ENCODE assay signal across 27 cellular contexts in the genomic region with DNA sequence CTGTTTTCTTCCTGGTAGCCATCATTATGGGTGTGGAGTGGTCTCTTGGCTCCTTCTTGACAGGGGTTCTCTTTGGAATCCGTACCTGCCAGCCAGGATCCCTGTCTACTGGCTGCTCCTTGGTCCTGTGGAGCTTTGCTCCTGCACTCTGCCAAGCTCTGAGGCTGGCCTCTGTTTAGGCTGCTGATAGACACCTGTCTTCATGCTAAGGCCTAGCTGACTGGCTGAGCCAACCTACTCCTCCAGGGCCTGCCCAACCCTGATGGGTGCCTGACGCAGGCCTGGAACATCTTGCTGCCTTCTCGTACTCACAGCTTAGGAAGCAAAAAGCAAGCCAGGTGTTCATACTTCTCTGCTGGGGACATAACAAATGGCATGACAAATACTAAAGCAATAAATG.
"Had no signal": no experiment of that assay in that cellular context is flagged by ENCODE, and none has a peak within 500 bp of the region (broad histone marks: within the 10 kb centered on the region; RNA-seq: fewer than 3 reads in every experiment).

No MANE protein-coding gene starts in this region.

- H3K4me1 ChIP-seq: parathyroid adenoma, right lobe of liver, uterus had no signal

- H3K4me1 Mint-ChIP-seq: stimulated activated memory B cell treated with anti-CD40 and anti-IgM and Interleukin-4, amounts not matched to agents 10 μg/mL and 1 μg/mL and 100 μg/mL, for 72 hours had no signal

- H3K36me3 ChIP-seq: left lung, right atrium auricular region, right lobe of liver, tibial nerve, uterus had no signal

- H3K4me3 Mint-ChIP-seq: naive thymus-derived CD4-positive, alpha-beta T cell; natural killer cell treated with Interleukin-12 subunit alpha and Interleukin-12 subunit beta and Interleukin-15 and Interleukin-18, amount 100 ng/mL, for 72 hours; stimulated activated memory B cell treated with anti-CD40 and anti-IgM and Interleukin-4, amounts not matched to agents 10 μg/mL and 1 μg/mL and 100 μg/mL, for 72 hours; stimulated activated naive CD8-positive, alpha-beta T cell treated with anti-CD3 and anti-CD28 coated beads, Interleukin-15, amount 100 ng/mL, for 72 hours; type B pancreatic cell had no signal

- FAIRE-seq: kidney had no signal

- H3K27ac ChIP-seq: left lung, parathyroid adenoma, right atrium auricular region, right lobe of liver, tibial nerve, uterus had no signal

- H3K27ac Mint-ChIP-seq: natural killer cell treated with Interleukin-12 subunit alpha and Interleukin-12 subunit beta and Interleukin-15 and Interleukin-18, amount 100 ng/mL, for 72 hours; progenitor cell of endocrine pancreas; stimulated activated memory B cell treated with anti-CD40 and anti-IgM and Interleukin-4, amounts not matched to agents 10 μg/mL and 1 μg/mL and 100 μg/mL, for 72 hours; type B pancreatic cell had no signal

- H3K36me3 Mint-ChIP-seq: naive thymus-derived CD4-positive, alpha-beta T cell; natural killer cell treated with Interleukin-12 subunit alpha and Interleukin-12 subunit beta and Interleukin-15 and Interleukin-18, amount 100 ng/mL, for 72 hours; stimulated activated memory B cell treated with anti-CD40 and anti-IgM and Interleukin-4, amounts not matched to agents 10 μg/mL and 1 μg/mL and 100 μg/mL, for 72 hours; type B pancreatic cell had no signal

- ATAC-seq: left colon; left lung; mucosa of descending colon; naive thymus-derived CD4-positive, alpha-beta T cell; natural killer cell treated with Interleukin-12 subunit alpha and Interleukin-12 subunit beta and Interleukin-15 and Interleukin-18, amount 100 ng/mL, for 72 hours; right lobe of liver; stimulated activated memory B cell treated with anti-CD40 and anti-IgM and Interleukin-4, amounts not matched to agents 10 μg/mL and 1 μg/mL and 100 μg/mL, for 72 hours had no signal

- H3K4me3 ChIP-seq: left lung, lung, mucosa of descending colon, right atrium auricular region, right lobe of liver, smooth muscle cell, tibial nerve, uterus had no signal

- H3K27me3 Mint-ChIP-seq: natural killer cell treated with Interleukin-12 subunit alpha and Interleukin-12 subunit beta and Interleukin-15 and Interleukin-18, amount 100 ng/mL, for 72 hours; progenitor cell of endocrine pancreas; stimulated activated memory B cell treated with anti-CD40 and anti-IgM and Interleukin-4, amounts not matched to agents 10 μg/mL and 1 μg/mL and 100 μg/mL, for 72 hours; stimulated activated naive CD8-positive, alpha-beta T cell treated with anti-CD3 and anti-CD28 coated beads, Interleukin-15, amount 100 ng/mL, for 72 hours; type B pancreatic cell had no signal

- DNase-seq: hippocampal formation; kidney; left colon; left lung; mesendoderm; midbrain; mucosa of descending colon; naive thymus-derived CD4-positive, alpha-beta T cell; nucleus accumbens; right lobe of liver; stimulated activated CD4-positive, alpha-beta T cell treated with anti-CD3 and anti-CD28 coated beads, Interleukin-1b, Interleukin-23, amount 100 ng/mL, for 48 hours; stimulated activated CD4-positive, alpha-beta T cell treated with anti-CD3 and anti-CD28 coated beads, Interleukin-2, amount 100 ng/mL, for 48 hours; stimulated activated CD4-positive, alpha-beta T cell treated with anti-CD3 and anti-CD28 coated beads, Interleukin-4, amount 100 ng/mL, for 4 hours; stimulated activated CD8-positive, alpha-beta memory T cell treated with anti-CD3 and anti-CD28 coated beads, Interleukin-4, amount 100 ng/mL, for 48 hours; stimulated activated naive CD4-positive, alpha-beta T cell treated with Interleukin-2 at 50 U/mL for 16 hours; stimulated activated naive CD8-positive, alpha-beta T cell treated with anti-CD3 and anti-CD28 coated beads, Interleukin-15, amount 100 ng/mL, for 72 hours; substantia nigra; uterus had no signal

- H3K27me3 ChIP-seq: left lung, right atrium auricular region, right lobe of liver, tibial nerve, uterus had no signal

- H3K9me3 ChIP-seq: left lung, mucosa of descending colon, right atrium auricular region, right lobe of liver, uterus had no signal
